ENCODE assay signal across 9 cellular contexts in the genomic region with DNA sequence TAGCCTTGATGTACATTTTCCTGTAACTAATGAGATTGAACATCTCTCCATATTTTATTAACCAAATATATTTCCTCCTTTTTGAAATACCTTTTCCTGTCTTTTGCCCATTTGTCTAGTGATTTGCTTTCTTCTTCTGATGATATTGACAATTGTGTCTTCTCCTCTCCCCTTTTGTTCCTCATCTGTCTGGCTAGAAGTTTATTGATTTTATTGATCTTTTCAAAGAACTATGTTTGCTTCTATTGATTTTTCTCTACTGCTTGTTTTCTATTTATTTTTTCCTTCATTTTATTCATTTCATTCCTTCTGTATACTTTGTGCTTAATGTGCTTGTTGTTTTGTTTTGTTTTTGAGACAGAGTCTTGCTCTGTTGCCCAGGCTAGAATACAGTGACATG.
"Had no signal": no experiment of that assay in that cellular context is flagged by ENCODE, and none has a peak within 500 bp of the region (broad histone marks: within the 10 kb centered on the region; RNA-seq: fewer than 3 reads in every experiment).

No MANE protein-coding gene starts in this region.

- FAIRE-seq: H1, H54 had no signal

- H3K27ac Mint-ChIP-seq: GM23338, H9 had no signal

- H2AFZ ChIP-seq: GM23338 had no signal

- H3K4me3 Mint-ChIP-seq: GM23338, H9 had no signal

- ATAC-seq: GM23338 had no signal

- H3K4me2 ChIP-seq: GM23338, KMS-11 had no signal

- DNase-seq: HCEC 1CT, IMR-90, KBM-7 had no signal

- H3K4me1 Mint-ChIP-seq: GM23338, H9 had no signal

- H3K27ac ChIP-seq: HL-60, KMS-11 had no signal

- H3K9ac ChIP-seq: KMS-11 had no signal

- H3K4me3 ChIP-seq: GM23338 had no signal
